Comparison of ENCODE assay signal across 15 cellular contexts in the genomic region with DNA sequence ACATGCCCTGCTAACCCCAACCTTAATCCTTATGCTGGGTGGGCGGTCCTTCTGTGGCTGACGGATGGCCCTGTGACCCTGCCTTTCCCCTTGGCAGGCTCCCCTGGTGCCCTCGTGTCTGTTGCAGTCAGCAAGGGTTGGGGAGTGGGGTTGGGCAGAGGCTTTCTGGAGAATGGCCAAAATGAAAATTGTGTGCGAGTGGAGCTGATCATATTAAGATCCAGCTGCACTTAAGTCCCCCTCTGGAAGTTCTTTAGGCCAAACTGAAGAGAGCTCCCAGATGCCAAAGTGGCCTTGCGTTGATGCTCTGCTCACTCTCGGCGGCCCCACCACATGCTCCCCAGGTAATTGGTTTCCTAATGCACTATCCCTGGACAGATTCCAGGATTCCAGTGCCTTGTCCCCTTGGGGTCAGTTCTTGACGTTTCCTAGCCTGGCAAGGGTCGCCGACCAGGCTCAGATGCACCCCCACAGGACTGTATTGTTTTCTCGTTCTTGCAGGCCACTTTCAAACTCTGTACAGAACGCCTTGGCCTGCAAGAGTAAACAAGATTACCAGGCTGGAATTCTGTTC. TPM values are rescaled to one million over a fixed set of nuclear protein-coding genes. Genes with fewer than 3 reads are reported as not detected.
DNase-seq lines count a peak whose midpoint lies in the region; ATAC-seq and TF ChIP-seq lines count a peak whose summit lies in the region.
"Had no signal": no experiment of that assay in that cellular context is flagged by ENCODE, and none has a peak within 500 bp of the region (broad histone marks: within the 10 kb centered on the region; RNA-seq: fewer than 3 reads in every experiment).

No MANE protein-coding gene starts in this region.

- H3K36me3 ChIP-seq in stomach (peaks cover 0 to 19% (median 4%) of the 10 kb centered on the region in 4 donors), smooth muscle cell (ENCODE audit: low read depth) (no peaks in the 10 kb centered on the region)

- H3K4me2 ChIP-seq in smooth muscle cell = no peak overlapping the region

- no peaks in the 10 kb centered on the region for H4K20me1 ChIP-seq in smooth muscle cell (ENCODE audit: low read depth)

- ATAC-seq in SK-N-SH treated with all-trans-retinoic acid at 6 μM for 48 hours (peak; percentile 41), left colon (no peak), GM18867 (IDR thresholded peaks at IDR 0.05; ENCODE audit: unreplicated experiment) (no peak)

- H3F3A ChIP-seq in smooth muscle cell (ENCODE audit: low read depth) = peaks cover 7% of the 10 kb centered on the region

- no peak for TF ChIP-seq EP300 in stomach (IDR thresholded peaks at IDR 0.05)

- H3K9me3 ChIP-seq in stomach (no peaks in the 10 kb centered on the region), smooth muscle cell (replicated peaks; ENCODE audit: low read depth) (no peaks in the 10 kb centered on the region)
- H3K9me3 ChIP-seq: right atrium auricular region had no signal

- DNase-seq in NCI-H2227 (lab: John Stamatoyannopoulos, UW; ENCODE audit: unreplicated experiment) (peak; percentile 86), left kidney (ENCODE audit: low read depth, low spot score) (peak; percentile 35), stomach (no peak), kidney glomerular epithelial cell (lab: John Stamatoyannopoulos, UW) (no peak), left colon (no peak), smooth muscle cell (lab: John Stamatoyannopoulos, UW; ENCODE audit: unreplicated experiment) (no peak)
- DNase-seq: amygdala, hypothalamus, Karpas-422, kidney, NCI-H1105, T-helper 1 cell had no signal

- H3K27ac ChIP-seq in stomach (peak overlapping the region in 4 of 5 donors; percentile 80 to 94 (median 91)), smooth muscle cell (ENCODE audit: low read depth) (no peak overlapping the region)

- no peak overlapping the region for H2AFZ ChIP-seq in smooth muscle cell (ENCODE audit: low read depth)

- H3K27me3 ChIP-seq in stomach = no peaks in the 10 kb centered on the region
- H3K27me3 ChIP-seq in smooth muscle cell (ENCODE audit: low read depth) = no peaks in the 10 kb centered on the region
- H3K27me3 ChIP-seq: right atrium auricular region had no signal

- 37 to 44% (median 42%) methylated on average over 12 of the region's 12 CpGs for WGBS in stomach, 5 donors
- WGBS in smooth muscle cell (ENCODE audit: low lambda C conversion rate) = 79% methylated on average over 12 of the region's 12 CpGs

- H3K4me1 ChIP-seq in stomach = peaks cover 40 to 71% (median 54%) of the 10 kb centered on the region in 4 donors
- peaks cover 22% of the 10 kb centered on the region for H3K4me1 ChIP-seq in smooth muscle cell (ENCODE audit: low read depth)

- no peak for TF ChIP-seq POLR2A in stomach (IDR thresholded peaks at IDR 0.05)

- H3K9ac ChIP-seq in smooth muscle cell (ENCODE audit: low read depth) = no peak overlapping the region

- TF ChIP-seq CTCF in stomach (IDR thresholded peaks at IDR 0.05) (no peak), smooth muscle cell (IDR thresholded peaks at IDR 0.05; ENCODE audit: borderline replicate concordance, insufficient read depth, poor library complexity, severe bottlenecking) (no peak)

- H3K4me3 ChIP-seq in stomach (no peak overlapping the region), smooth muscle cell (no peak overlapping the region)
- H3K4me3 ChIP-seq: right atrium auricular region had no signal

- H3K79me2 ChIP-seq in smooth muscle cell (ENCODE audit: low read depth) = no peaks in the 10 kb centered on the region

- intact Hi-C loops in stomach (cut with DNase I; ENCODE audit: low total_unique reads) (no loop called here), left colon (cut with DNase I, micrococcal nuclease) (no loop called here)

TF ChIP-seq in SK-N-SH treated with all-trans-retinoic acid at 6 μM for 48 hours, 23 proteins besides CTCF, POLR2A, EP300 and RAD21:
- TF ChIP-seq RARB (CRISPR knock-in tag; IDR thresholded peaks at IDR 0.05) (no peak), ZNF70 (CRISPR knock-in tag; IDR thresholded peaks at IDR 0.05) (no peak), ZNF8 (CRISPR knock-in tag; IDR thresholded peaks at IDR 0.05) (no peak), SNAI2 (CRISPR knock-in tag; IDR thresholded peaks at IDR 0.05) (0 out of 2 replicates have a peak, but pooled peaks have one; percentile 13), ISL1 (CRISPR knock-in tag; IDR thresholded peaks at IDR 0.05) (peak; percentile 46; the same call in 1 of the 2 replicates), TCF4 (CRISPR knock-in tag; IDR thresholded peaks at IDR 0.05; ENCODE audit: borderline replicate concordance) (peak; percentile 87; the same call in 1 of the 2 replicates), ZFP30 (CRISPR knock-in tag; IDR thresholded peaks at IDR 0.05) (no peak), PPARA (CRISPR knock-in tag; IDR thresholded peaks at IDR 0.05; ENCODE audit: borderline replicate concordance) (0 out of 2 replicates have a peak, but pooled peaks have one; percentile 21), ARNTL (CRISPR knock-in tag; IDR thresholded peaks at IDR 0.05; ENCODE audit: borderline replicate concordance, low read depth) (no peak)
- TF ChIP-seq, protein P1, sequence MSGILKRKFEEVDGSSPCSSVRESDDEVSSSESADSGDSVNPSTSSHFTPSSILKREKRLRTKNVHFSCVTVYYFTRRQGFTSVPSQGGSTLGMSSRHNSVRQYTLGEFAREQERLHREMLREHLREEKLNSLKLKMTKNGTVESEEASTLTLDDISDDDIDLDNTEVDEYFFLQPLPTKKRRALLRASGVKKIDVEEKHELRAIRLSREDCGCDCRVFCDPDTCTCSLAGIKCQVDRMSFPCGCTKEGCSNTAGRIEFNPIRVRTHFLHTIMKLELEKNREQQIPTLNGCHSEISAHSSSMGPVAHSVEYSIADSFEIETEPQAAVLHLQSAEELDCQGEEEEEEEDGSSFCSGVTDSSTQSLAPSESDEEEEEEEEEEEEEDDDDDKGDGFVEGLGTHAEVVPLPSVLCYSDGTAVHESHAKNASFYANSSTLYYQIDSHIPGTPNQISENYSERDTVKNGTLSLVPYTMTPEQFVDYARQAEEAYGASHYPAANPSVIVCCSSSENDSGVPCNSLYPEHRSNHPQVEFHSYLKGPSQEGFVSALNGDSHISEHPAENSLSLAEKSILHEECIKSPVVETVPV (CRISPR knock-in tag; IDR thresholded peaks at IDR 0.05) = no peak
- TF ChIP-seq, protein P2, sequence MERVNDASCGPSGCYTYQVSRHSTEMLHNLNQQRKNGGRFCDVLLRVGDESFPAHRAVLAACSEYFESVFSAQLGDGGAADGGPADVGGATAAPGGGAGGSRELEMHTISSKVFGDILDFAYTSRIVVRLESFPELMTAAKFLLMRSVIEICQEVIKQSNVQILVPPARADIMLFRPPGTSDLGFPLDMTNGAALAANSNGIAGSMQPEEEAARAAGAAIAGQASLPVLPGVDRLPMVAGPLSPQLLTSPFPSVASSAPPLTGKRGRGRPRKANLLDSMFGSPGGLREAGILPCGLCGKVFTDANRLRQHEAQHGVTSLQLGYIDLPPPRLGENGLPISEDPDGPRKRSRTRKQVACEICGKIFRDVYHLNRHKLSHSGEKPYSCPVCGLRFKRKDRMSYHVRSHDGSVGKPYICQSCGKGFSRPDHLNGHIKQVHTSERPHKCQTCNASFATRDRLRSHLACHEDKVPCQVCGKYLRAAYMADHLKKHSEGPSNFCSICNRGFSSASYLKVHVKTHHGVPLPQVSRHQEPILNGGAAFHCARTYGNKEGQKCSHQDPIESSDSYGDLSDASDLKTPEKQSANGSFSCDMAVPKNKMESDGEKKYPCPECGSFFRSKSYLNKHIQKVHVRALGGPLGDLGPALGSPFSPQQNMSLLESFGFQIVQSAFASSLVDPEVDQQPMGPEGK (CRISPR knock-in tag; IDR thresholded peaks at IDR 0.05; ENCODE audit: borderline replicate concordance) = no peak
- TF ChIP-seq, protein P3, sequence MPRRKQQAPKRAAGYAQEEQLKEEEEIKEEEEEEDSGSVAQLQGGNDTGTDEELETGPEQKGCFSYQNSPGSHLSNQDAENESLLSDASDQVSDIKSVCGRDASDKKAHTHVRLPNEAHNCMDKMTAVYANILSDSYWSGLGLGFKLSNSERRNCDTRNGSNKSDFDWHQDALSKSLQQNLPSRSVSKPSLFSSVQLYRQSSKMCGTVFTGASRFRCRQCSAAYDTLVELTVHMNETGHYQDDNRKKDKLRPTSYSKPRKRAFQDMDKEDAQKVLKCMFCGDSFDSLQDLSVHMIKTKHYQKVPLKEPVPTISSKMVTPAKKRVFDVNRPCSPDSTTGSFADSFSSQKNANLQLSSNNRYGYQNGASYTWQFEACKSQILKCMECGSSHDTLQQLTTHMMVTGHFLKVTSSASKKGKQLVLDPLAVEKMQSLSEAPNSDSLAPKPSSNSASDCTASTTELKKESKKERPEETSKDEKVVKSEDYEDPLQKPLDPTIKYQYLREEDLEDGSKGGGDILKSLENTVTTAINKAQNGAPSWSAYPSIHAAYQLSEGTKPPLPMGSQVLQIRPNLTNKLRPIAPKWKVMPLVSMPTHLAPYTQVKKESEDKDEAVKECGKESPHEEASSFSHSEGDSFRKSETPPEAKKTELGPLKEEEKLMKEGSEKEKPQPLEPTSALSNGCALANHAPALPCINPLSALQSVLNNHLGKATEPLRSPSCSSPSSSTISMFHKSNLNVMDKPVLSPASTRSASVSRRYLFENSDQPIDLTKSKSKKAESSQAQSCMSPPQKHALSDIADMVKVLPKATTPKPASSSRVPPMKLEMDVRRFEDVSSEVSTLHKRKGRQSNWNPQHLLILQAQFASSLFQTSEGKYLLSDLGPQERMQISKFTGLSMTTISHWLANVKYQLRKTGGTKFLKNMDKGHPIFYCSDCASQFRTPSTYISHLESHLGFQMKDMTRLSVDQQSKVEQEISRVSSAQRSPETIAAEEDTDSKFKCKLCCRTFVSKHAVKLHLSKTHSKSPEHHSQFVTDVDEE (CRISPR knock-in tag; IDR thresholded peaks at IDR 0.05) = peak; percentile 83; the same call in 1 of the 2 replicates

RNA-seq across cellular contexts. Expression of a gene that starts 16.4 kb away (rescaled TPM):
- total RNA-seq in stomach = 100 to 1,000 TPM in 1 of 5 donors, 10 to 100 TPM in 4; 32.1 to 273 (median 55.4) TPM
- polyA plus RNA-seq in stomach = 100 to 1,000 TPM in 2 of 3 donors, 10 to 100 TPM in 1; 77.2 to 140 (median 131) TPM
- 10 to 100 TPM; 19.0 to 22.0 TPM for total RNA-seq in left colon
- 39.9 and 50.5 TPM in 2 replicates for total RNA-seq in smooth muscle cell
- 22.1 and 24.3 TPM in 2 replicates for polyA plus RNA-seq in smooth muscle cell

RNA-seq across cellular contexts. Expression of a gene that starts 45.4 kb away (rescaled TPM):
- 100 to 1,000 TPM in 1 of 5 donors, 10 to 100 TPM in 4; 25.7 to 113 (median 37.4) TPM for total RNA-seq in stomach
- 10 to 100 TPM; 30.8 to 49.0 (median 31.4) TPM for polyA plus RNA-seq in stomach
- 10 to 100 TPM; 22.7 to 29.9 TPM for total RNA-seq in left colon
- total RNA-seq in smooth muscle cell = 31.7 and 34.3 TPM in 2 replicates
- 29.9 and 37.1 TPM in 2 replicates for polyA plus RNA-seq in smooth muscle cell

Comparison
In these comparisons a context has a peak if more than half of its experiments do, and no peak if none do; other contexts are left out.
1. DNase-seq: peak in NCI-H2227 (single experiment) and left kidney (single experiment); none in stomach (single experiment), kidney glomerular epithelial cell (single experiment), left colon (0 of 2) and smooth muscle cell (single experiment).